Comparison of ENCODE assay signal across 12 cellular contexts in genomic region chr9:21095561-21095960, GRCh38. TPM values are rescaled to one million over a fixed set of nuclear protein-coding genes. Genes with fewer than 3 reads are reported as not detected.
DNase-seq lines count a peak whose midpoint lies in the region; ATAC-seq and TF ChIP-seq lines count a peak whose summit lies in the region.
"Had no signal": no experiment of that assay in that cellular context is flagged by ENCODE, and none has a peak within 500 bp of the region (broad histone marks: within the 10 kb centered on the region; RNA-seq: fewer than 3 reads in every experiment).

No MANE protein-coding gene starts in this region.

- no peaks in the 10 kb centered on the region for H3K27me3 ChIP-seq in BLaER1
- no peaks in the 10 kb centered on the region for H3K27me3 ChIP-seq in breast epithelium

- peak; percentile 42 for DNase-seq in HFFc6
- DNase-seq in breast epithelium (ENCODE audit: low spot score in 2 of 2): no peak
- no peak for DNase-seq in naive thymus-derived CD8-positive, alpha-beta T cell
- no peak for DNase-seq in ecto neural progenitor cell (ENCODE audit: low spot score)
- DNase-seq in SHP77 (lab: John Stamatoyannopoulos, UW): no peak
- DNase-seq in NCI-H146 treated with DMSO at 0.1 percent for 48 hours (lab: John Stamatoyannopoulos, UW; ENCODE audit: unreplicated experiment): no peak
- DNase-seq: NCI-H82; stimulated activated CD4-positive, alpha-beta T cell treated with anti-CD3 and anti-CD28 coated beads, Interleukin-15, amount 100 ng/mL, for 24 hours had no signal

- H3K27ac Mint-ChIP-seq in HFFc6: peak overlapping the region; percentile 64; the same call in 1 of the 2 replicates
- peak overlapping the region; percentile 33 to 93 (median 86) for H3K27ac Mint-ChIP-seq in naive thymus-derived CD8-positive, alpha-beta T cell

- no peaks in the 10 kb centered on the region for H3K36me3 Mint-ChIP-seq in HFFc6 (ENCODE audit: low read depth)
- H3K36me3 Mint-ChIP-seq in naive thymus-derived CD8-positive, alpha-beta T cell: no peaks in the 10 kb centered on the region

- peak overlapping the region; percentile 69 for H3K27ac ChIP-seq in BLaER1
- H3K27ac ChIP-seq in breast epithelium: peak overlapping the region; percentile 59 to 73

- no peak overlapping the region for H3K9ac ChIP-seq in BLaER1

- no peak for ATAC-seq in naive thymus-derived CD8-positive, alpha-beta T cell
- ATAC-seq in GM18519 (IDR thresholded peaks at IDR 0.05; ENCODE audit: low FRiP score, unreplicated experiment): no peak

- H3K9me3 ChIP-seq in BLaER1: peaks cover 10% of the 10 kb centered on the region; the same call in 1 of the 2 replicates
- H3K9me3 ChIP-seq in breast epithelium: no peaks in the 10 kb centered on the region

- intact Hi-C loops in breast epithelium (cut with DNase I; ENCODE audit: low total_unique reads): no loop called here

- H3K4me1 ChIP-seq in BLaER1 (peaks cover 43% of the 10 kb centered on the region), breast epithelium (peaks cover 0 to 4% of the 10 kb centered on the region in 2 donors)

- no peak for TF ChIP-seq POLR2A in breast epithelium (IDR thresholded peaks at IDR 0.05)

- peaks cover 25% of the 10 kb centered on the region for H3K4me1 Mint-ChIP-seq in HFFc6 (ENCODE audit: low read depth)
- peaks cover 23 to 42% (median 36%) of the 10 kb centered on the region in 4 donors for H3K4me1 Mint-ChIP-seq in naive thymus-derived CD8-positive, alpha-beta T cell

- H3K4me2 ChIP-seq in BLaER1: peak overlapping the region; percentile 73

- no peaks in the 10 kb centered on the region for H3K9me3 Mint-ChIP-seq in HFFc6
- no peaks in the 10 kb centered on the region for H3K9me3 Mint-ChIP-seq in naive thymus-derived CD8-positive, alpha-beta T cell

- H3K4me3 ChIP-seq in BLaER1: no peak overlapping the region
- H3K4me3 ChIP-seq in breast epithelium: no peak overlapping the region

- H3K27me3 Mint-ChIP-seq in HFFc6 (ENCODE audit: insufficient read depth): no peaks in the 10 kb centered on the region
- no peaks in the 10 kb centered on the region for H3K27me3 Mint-ChIP-seq in naive thymus-derived CD8-positive, alpha-beta T cell

- TF ChIP-seq CTCF in HFFc6 (IDR thresholded peaks at IDR 0.05) (no peak), breast epithelium (IDR thresholded peaks at IDR 0.05) (no peak)

- POLR2A ChIA-PET in naive thymus-derived CD8-positive, alpha-beta T cell (lab: Charles Lee): no interaction called here

- peak overlapping the region; percentile 81; the same call in 1 of the 2 replicates for H3K4me3 Mint-ChIP-seq in HFFc6
- H3K4me3 Mint-ChIP-seq in naive thymus-derived CD8-positive, alpha-beta T cell: no peak overlapping the region

- no peaks in the 10 kb centered on the region for H4K20me1 ChIP-seq in BLaER1

- H3K36me3 ChIP-seq in BLaER1: no peaks in the 10 kb centered on the region
- H3K36me3 ChIP-seq in breast epithelium: no peaks in the 10 kb centered on the region

RNA-seq across cellular contexts. Expression of gene IFNB1, which starts 17.8 kb away (rescaled TPM):
- not detected for total RNA-seq in HFFc6 (2021; fragmentation: NEBNext Ultra II Directional; extraction: Animal tissue kit (Norgen Biotek cat#: 25700))
- not detected for total RNA-seq in breast epithelium
- total RNA-seq in naive thymus-derived CD8-positive, alpha-beta T cell: not detected
- polyA plus RNA-seq in naive thymus-derived CD8-positive, alpha-beta T cell: not detected
- polyA plus RNA-seq: BJ, neural cell had no signal

RNA-seq across cellular contexts. Expression of gene IFNW1, which starts 46.1 kb away (rescaled TPM):
- not detected for total RNA-seq in HFFc6 (2021; fragmentation: NEBNext Ultra II Directional; extraction: Animal tissue kit (Norgen Biotek cat#: 25700))
- total RNA-seq in breast epithelium: not detected
- total RNA-seq in naive thymus-derived CD8-positive, alpha-beta T cell: not detected
- polyA plus RNA-seq in naive thymus-derived CD8-positive, alpha-beta T cell: not detected
- polyA plus RNA-seq: BJ, neural cell had no signal
